1 cellular context compared by ENCODE assay signal in the genomic region with DNA sequence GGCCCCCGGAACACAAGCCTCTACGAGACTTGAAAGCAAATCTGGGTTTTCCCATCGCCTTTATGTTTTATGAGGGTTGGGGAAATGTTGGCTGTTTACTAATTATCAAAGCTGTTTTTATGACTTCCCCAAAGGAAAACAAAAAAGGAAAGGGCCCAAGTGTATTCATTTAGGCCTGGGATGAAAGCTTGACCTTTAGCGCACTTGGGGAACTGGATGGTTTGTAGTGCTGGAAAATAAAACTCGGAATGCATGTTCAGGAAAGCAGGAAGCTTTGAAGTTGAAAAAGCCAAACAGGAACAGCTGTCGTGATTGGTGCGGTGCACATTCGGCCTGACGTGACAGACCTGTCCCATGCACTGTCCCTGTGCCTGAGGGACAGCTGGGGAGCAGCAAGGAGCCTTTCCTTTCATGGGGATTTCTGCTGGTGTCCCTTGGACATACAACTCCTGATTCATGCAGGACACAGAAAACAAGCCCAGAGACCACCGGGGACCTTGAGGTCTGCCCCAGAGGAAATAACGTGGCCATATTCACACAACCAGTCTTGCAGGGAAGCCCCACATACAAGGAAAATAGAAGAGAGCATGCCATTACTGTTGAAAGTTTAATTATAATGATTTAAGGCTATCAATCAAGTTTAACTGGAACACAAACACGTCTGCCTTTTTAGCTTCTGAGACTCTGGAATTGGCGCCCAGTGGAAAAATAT.
TF ChIP-seq lines count a peak whose summit lies in the region.

No MANE protein-coding gene starts in this region.

TF ChIP-seq in endothelial cell of umbilical vein, 7 proteins besides CTCF, POLR2A, EP300 and RAD21 (continued from another document):
- TF ChIP-seq, protein P1, sequence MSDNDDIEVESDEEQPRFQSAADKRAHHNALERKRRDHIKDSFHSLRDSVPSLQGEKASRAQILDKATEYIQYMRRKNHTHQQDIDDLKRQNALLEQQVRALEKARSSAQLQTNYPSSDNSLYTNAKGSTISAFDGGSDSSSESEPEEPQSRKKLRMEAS (IDR thresholded peaks at IDR 0.05; ENCODE audit: insufficient read depth, insufficient read length) = no peak
- no peak for TF ChIP-seq POLR2AphosphoS5 (IDR thresholded peaks at IDR 0.05; ENCODE audit: insufficient read depth, low read depth, low read length)
- TF ChIP-seq GATA2 (IDR thresholded peaks at IDR 0.05; ENCODE audit: insufficient read depth, insufficient read length, low read depth, low read length) = no peak
- TF ChIP-seq FOS (IDR thresholded peaks at IDR 0.05; ENCODE audit: borderline replicate concordance, insufficient read depth, low read length) = no peak
